Comparison of ENCODE assay signal across 8 cellular contexts in genomic region chr12:131949431-131950181, GRCh38. TPM values are rescaled to one million over a fixed set of nuclear protein-coding genes. Genes with fewer than 3 reads are reported as not detected.
DNase-seq lines count a peak whose midpoint lies in the region; ATAC-seq and TF ChIP-seq lines count a peak whose summit lies in the region.

TSS of gene EP400 (plus strand) at chr12:131949942. CDS start at chr12:131960620, 10,678 bp downstream.

- POLR2A ChIA-PET in activated CD4-positive, alpha-beta memory T cell treated with anti-CD3 and anti-CD28 coated beads for 36 hours (lab: Charles Lee): interaction anchor here (1.1 to 1.6 kb wide), 2 partner anchors 20 to 22 kb away, joined by 4 to 5 read pairs; partner anchors contain the start of gene PUS1

- H3K4me1 ChIP-seq in duodenal mucosa (ENCODE audit: control insufficient read depth in 1 of 2, insufficient read depth in 2 of 2, low read length in 2 of 2) (peaks cover 4 to 10% of the 10 kb centered on the region in 2 donors), lower lobe of right lung (peaks cover 33% of the 10 kb centered on the region)

- H3K27ac ChIP-seq in duodenal mucosa (ENCODE audit: low read depth, low read length) (peak within 1 kb of the TSS; percentile 6), lower lobe of right lung (peak within 1 kb of the TSS; percentile 85)

- peak; percentile 90 for ATAC-seq in GM19397 (IDR thresholded peaks at IDR 0.05; ENCODE audit: unreplicated experiment)
- peak; percentile 91 for ATAC-seq in HG03571 (IDR thresholded peaks at IDR 0.05; ENCODE audit: unreplicated experiment)
- ATAC-seq in lower lobe of right lung: peak; percentile 98 to 99

- H3K9me3 ChIP-seq in duodenal mucosa (ENCODE audit: control insufficient read depth in 1 of 2, low read length in 2 of 2): no peaks in the 10 kb centered on the region
- no peaks in the 10 kb centered on the region for H3K9me3 ChIP-seq in lower lobe of right lung

- no peaks in the 10 kb centered on the region for H3K9me3 Mint-ChIP-seq in activated CD4-positive, alpha-beta memory T cell treated with anti-CD3 and anti-CD28 coated beads for 36 hours

- H3K36me3 ChIP-seq in duodenal mucosa (ENCODE audit: control insufficient read depth in 1 of 2, insufficient read depth in 2 of 2, low read length in 2 of 2) (peaks cover 3 to 5% of the 10 kb centered on the region in 2 donors), lower lobe of right lung (peaks cover 5% of the 10 kb centered on the region)

- DNase-seq in CD1c-positive myeloid dendritic cell (ENCODE audit: extremely low spot score) (peak; percentile 98), NCI-H82 (lab: John Stamatoyannopoulos, UW) (peak; percentile 97), lower lobe of right lung (peak; percentile 98)
- DNase-seq in activated CD4-positive, alpha-beta memory T cell treated with anti-CD3 and anti-CD28 coated beads for 36 hours: peak; percentile 95
- peak; percentile 91 to 94 (median 92) for DNase-seq in stimulated activated CD4-positive, alpha-beta T cell treated with anti-CD3 and anti-CD28 coated beads, TNF-alpha, amount 100 ng/mL, for 1 hour (ENCODE audit: low read depth in 3 of 3, low spot score in 1 of 3)

- H3K36me3 Mint-ChIP-seq in activated CD4-positive, alpha-beta memory T cell treated with anti-CD3 and anti-CD28 coated beads for 36 hours: peaks cover 4% of the 10 kb centered on the region

- H3K4me3 ChIP-seq in duodenal mucosa (ENCODE audit: low read depth in 1 of 2, low read length in 2 of 2) (peak within 1 kb of the TSS; percentile 82 to 87), lower lobe of right lung (peak within 1 kb of the TSS; percentile 96)

- peak within 1 kb of the TSS; percentile 70 to 84 for H3K9ac ChIP-seq in duodenal mucosa (ENCODE audit: low read depth in 1 of 2, low read length in 2 of 2)

- peak within 1 kb of the TSS; percentile 91 for H3K4me3 Mint-ChIP-seq in activated CD4-positive, alpha-beta memory T cell treated with anti-CD3 and anti-CD28 coated beads for 36 hours

- H3K27ac Mint-ChIP-seq in activated CD4-positive, alpha-beta memory T cell treated with anti-CD3 and anti-CD28 coated beads for 36 hours: peak within 1 kb of the TSS; percentile 87

- H3K27me3 Mint-ChIP-seq in activated CD4-positive, alpha-beta memory T cell treated with anti-CD3 and anti-CD28 coated beads for 36 hours: no peaks in the 10 kb centered on the region

- intact Hi-C loops in activated CD4-positive, alpha-beta memory T cell treated with anti-CD3 and anti-CD28 coated beads for 36 hours (cut with micrococcal nuclease): loop anchor here (1.0 to 10.0 kb wide), 4 partner anchors 20 to 538 kb away; partner anchors contain the start of gene PUS1
- intact Hi-C loops in lower lobe of right lung (cut with DNase I): no loop called here

- TF ChIP-seq CTCF in lower lobe of right lung (IDR thresholded peaks at IDR 0.05): peak; percentile 35

- CTCF ChIA-PET in activated CD4-positive, alpha-beta memory T cell treated with anti-CD3 and anti-CD28 coated beads for 36 hours (lab: Charles Lee): interaction anchor here (0.7 to 0.8 kb wide), 2 partner anchors 98 to 145 kb away, joined by 3 read pairs; no protein-coding TSS in a partner anchor

- H3K27me3 ChIP-seq in duodenal mucosa (ENCODE audit: control insufficient read depth in 1 of 2, insufficient read depth in 2 of 2, low read length in 2 of 2) (no peaks in the 10 kb centered on the region), lower lobe of right lung (ENCODE audit: low read depth) (no peaks in the 10 kb centered on the region)

- peaks cover 33% of the 10 kb centered on the region for H3K4me1 Mint-ChIP-seq in activated CD4-positive, alpha-beta memory T cell treated with anti-CD3 and anti-CD28 coated beads for 36 hours (ENCODE audit: low read depth)

RNA-seq across cellular contexts. Expression of gene EP400, which starts in this region (rescaled TPM):
- total RNA-seq in activated CD4-positive, alpha-beta memory T cell treated with anti-CD3 and anti-CD28 coated beads for 36 hours: 10 to 100 TPM; 39.9 to 45.5 TPM
- total RNA-seq in lower lobe of right lung: 46.2 TPM

Comparison
In these comparisons a context has a peak if more than half of its experiments do, and no peak if none do; other contexts are left out.
1. Peak in every context shown above with its lines: DNase-seq, ATAC-seq, H3K4me3 ChIP-seq and H3K27ac ChIP-seq.